28 cellular contexts compared by ENCODE assay signal in the genomic region with DNA sequence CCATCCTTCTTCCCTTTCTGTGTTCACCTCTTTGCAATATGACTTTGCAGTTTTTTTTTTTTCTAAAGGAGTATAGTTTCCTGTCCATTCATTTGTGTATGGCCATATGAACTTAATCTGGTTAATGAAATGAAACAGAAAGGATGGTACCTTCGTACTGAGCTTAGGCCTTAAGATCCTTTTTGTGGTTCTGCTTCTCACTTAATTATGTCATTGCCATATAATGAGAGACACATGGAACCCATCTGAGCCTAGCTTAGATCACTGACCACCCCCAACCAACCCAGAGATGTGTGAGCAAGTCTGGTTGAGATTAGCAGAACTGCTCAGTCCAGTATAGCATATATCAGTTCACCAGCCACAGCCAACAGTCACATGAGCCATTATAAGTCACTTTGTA.
"Had no signal": no experiment of that assay in that cellular context is flagged by ENCODE, and none has a peak within 500 bp of the region (broad histone marks: within the 10 kb centered on the region; RNA-seq: fewer than 3 reads in every experiment).

No MANE protein-coding gene starts in this region.

- H3K4me1 ChIP-seq: ascending aorta, breast epithelium, colonic mucosa had no signal

- H3K4me3 ChIP-seq: ascending aorta, breast epithelium, cardiac muscle cell, colonic mucosa, dorsolateral prefrontal cortex had no signal

- DNase-seq: activated CD4-positive, alpha-beta memory T cell treated with anti-CD3 and anti-CD28 coated beads for 36 hours; activated CD4-positive, alpha-beta T cell treated with anti-CD3 and anti-CD28 coated beads for 36 hours; activated CD4-positive, alpha-beta T cell treated with anti-CD3 and anti-CD28 coated beads, Interleukin-2, amount 10 ng/mL, durations not matched to agents 24 days and 14 days; activated CD4-positive, CD25-positive, alpha-beta regulatory T cell; activated CD4-positive, CD25-positive, alpha-beta regulatory T cell treated with anti-CD3 and anti-CD28 coated beads, Interleukin-2, amount 50 U/mL, for 72 hours; activated CD8-positive, alpha-beta memory T cell treated with anti-CD3 and anti-CD28 coated beads, Interleukin-2, amount 10 ng/mL, durations not matched to agents 7 days and 5 days; activated CD8-positive, alpha-beta memory T cell treated with anti-CD3 and anti-CD28 coated beads, Interleukin-2, amount 50 U/mL, for 4 hours; activated CD8-positive, alpha-beta T cell treated with anti-CD3 and anti-CD28 coated beads, Interleukin-2, amount 10 ng/mL, durations not matched to agents 7 days and 5 days; activated effector memory CD4-positive, alpha-beta T cell treated with anti-CD3 and anti-CD28 coated beads, Interleukin-2, amount 50 U/mL, for 16 hours; activated naive CD4-positive, alpha-beta T cell; activated naive CD4-positive, alpha-beta T cell treated with anti-CD3 and anti-CD28 coated beads, Interleukin-2, amount 10 ng/mL, durations not matched to agents 7 days and 5 days; activated naive CD8-positive, alpha-beta T cell treated with anti-CD3 and anti-CD28 coated beads, Interleukin-2, amount 10 ng/mL, durations not matched to agents 7 days and 5 days; activated T-cell treated with anti-CD3 and anti-CD28 coated beads, Interleukin-2, amount 50 U/mL, for 1 hour; activated T-cell treated with anti-CD3 and anti-CD28 coated beads, Interleukin-2, amount 50 U/mL, for 48 hours; central memory CD4-positive, alpha-beta T cell; cerebellar nuclear complex; colonic mucosa; dorsolateral prefrontal cortex; effector memory CD4-positive, alpha-beta T cell; endodermal cell; foreskin fibroblast; head of caudate nucleus; hippocampal formation had no signal

- H3K9me3 ChIP-seq: ascending aorta, colonic mucosa had no signal

- H3K27me3 ChIP-seq: ascending aorta, breast epithelium, cardiac muscle cell, colonic mucosa had no signal

- H3K36me3 ChIP-seq: ascending aorta, cardiac muscle cell, colonic mucosa had no signal

- ATAC-seq: activated CD4-positive, alpha-beta T cell treated with anti-CD3 and anti-CD28 coated beads for 36 hours; activated CD8-positive, alpha-beta memory T cell treated with anti-CD3 and anti-CD28 coated beads, Interleukin-2, amount 10 ng/mL, durations not matched to agents 7 days and 5 days; activated CD8-positive, alpha-beta T cell treated with anti-CD3 and anti-CD28 coated beads, Interleukin-2, amount 10 ng/mL, durations not matched to agents 7 days and 5 days; activated naive CD4-positive, alpha-beta T cell treated with anti-CD3 and anti-CD28 coated beads, Interleukin-2, amount 50 U/mL, for 72 hours; esophagus mucosa had no signal
